ENCODE assay signal across 31 cellular contexts in the genomic region with DNA sequence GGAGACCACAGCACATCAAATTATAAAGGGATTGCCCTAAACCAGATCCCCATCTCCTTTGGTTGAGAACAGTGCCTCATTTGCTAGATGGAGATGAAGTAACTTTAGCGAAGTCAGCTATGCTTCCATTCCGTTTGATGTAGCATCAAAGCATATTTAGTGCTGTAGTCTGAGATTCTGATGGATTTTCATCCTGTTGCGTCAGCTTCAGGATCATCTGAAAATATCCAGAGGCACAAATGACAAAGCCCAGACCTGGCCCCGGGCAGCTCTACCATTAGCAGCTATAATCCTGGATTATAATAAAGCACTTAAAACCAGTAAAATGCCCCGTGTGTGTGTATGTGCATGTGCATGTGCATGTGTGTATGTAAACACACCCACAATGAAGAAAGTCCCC. TPM values are rescaled to one million over a fixed set of nuclear protein-coding genes. Genes with fewer than 3 reads are reported as not detected.
A peak's percentile ranks its signal among the peaks of the same experiment; 100 is the strongest.
DNase-seq lines count a peak whose midpoint lies in the region; ATAC-seq, FAIRE-seq and TF ChIP-seq lines count a peak whose summit lies in the region.
"Had no signal": no experiment of that assay in that cellular context is flagged by ENCODE, and none has a peak within 500 bp of the region (broad histone marks: within the 10 kb centered on the region; RNA-seq: fewer than 3 reads in every experiment).

No MANE protein-coding gene starts in this region.

- H3K9ac ChIP-seq in adipocyte (ENCODE audit: low read length), result no peak overlapping the region

- no peaks in the 10 kb centered on the region for H3K9me3 ChIP-seq in adipocyte (ENCODE audit: control insufficient read depth, low read length)
- H3K9me3 ChIP-seq in mesodermal cell (ENCODE audit: control insufficient read depth, low read length), result no peaks in the 10 kb centered on the region
- H3K9me3 ChIP-seq in Peyer's patch, result no peaks in the 10 kb centered on the region
- H3K9me3 ChIP-seq: A549 had no signal

- peaks cover 100% of the 10 kb centered on the region for H3K36me3 ChIP-seq in adipocyte (ENCODE audit: control insufficient read depth, insufficient read depth, low read length, severe bottlenecking)
- peaks cover 43% of the 10 kb centered on the region for H3K36me3 ChIP-seq in mesodermal cell (ENCODE audit: control insufficient read depth, insufficient read depth, low read length)
- H3K36me3 ChIP-seq in Peyer's patch, result peaks cover 0 to 91% (median 4%) of the 10 kb centered on the region in 3 donors

- 86 to 94% methylated on average over 3 of the region's 5 CpGs for WGBS in mesodermal cell (ENCODE audit: insufficient coverage in 2 of 2), 2 experiments

- no peak for FAIRE-seq in GM12892 (lab: Jason Lieb, UNC)
- FAIRE-seq: A549, endometrium, TTC549 had no signal

- TF ChIP-seq POLR2A in Peyer's patch (IDR thresholded peaks at IDR 0.05) (no peak), GM12892 (IDR thresholded peaks at IDR 0.05; ENCODE audit: low read depth, low read length) (no peak)

- H3K27ac ChIP-seq in mesodermal cell (ENCODE audit: low read depth, low read length, severe bottlenecking), result peak overlapping the region; percentile 77
- no peak overlapping the region for H3K27ac ChIP-seq in Peyer's patch
- H3K27ac ChIP-seq: A549 had no signal

- DNase-seq in AG10803 (ENCODE audit: low read depth) (peak; percentile 36), EH (ENCODE audit: low read depth) (peak; percentile 19), adipocyte (ENCODE audit: low read depth) (peak; percentile 14), Peyer's patch (no peak), GM12892 (ENCODE audit: insufficient read length) (no peak)
- DNase-seq in stimulated activated CD8-positive, alpha-beta memory T cell treated with anti-CD3 and anti-CD28 coated beads, Interleukin-4, amount 100 ng/mL, for 48 hours, result no peak
- DNase-seq: activated CD4-positive, alpha-beta memory T cell treated with anti-CD3 and anti-CD28 coated beads, Interleukin-2, amount 10 ng/mL, durations not matched to agents 7 days and 5 days; activated CD4-positive, CD25-positive, alpha-beta regulatory T cell treated with anti-CD3 and anti-CD28 coated beads, Interleukin-2, amount 50 U/mL, for 72 hours; activated effector memory CD4-positive, alpha-beta T cell treated with anti-CD3 and anti-CD28 coated beads, Interleukin-2, amount 50 U/mL, for 16 hours; activated naive CD8-positive, alpha-beta T cell treated with anti-CD3 and anti-CD28 coated beads, Interleukin-2, amount 10 ng/mL, durations not matched to agents 7 days and 5 days; Calu3; dermis blood vessel endothelial cell; HCEC 1CT; hypothalamus; immature natural killer cell; mesendoderm; NCI-H1092; NCI-H187; NCI-H2171; NCI-H524; SHP77 treated with DMSO at 0.1 percent for 48 hours; stimulated activated CD4-positive, alpha-beta T cell treated with anti-CD3 and anti-CD28 coated beads, Interleukin-4, amount 100 ng/mL, for 4 hours; stimulated activated naive CD4-positive, alpha-beta T cell treated with Interleukin-2 at 50 U/mL for 16 hours had no signal

- TF ChIP-seq CTCF in AG10803 (conservative IDR thresholded peaks at IDR 0.05; ENCODE audit: low read length) (no peak), Peyer's patch (IDR thresholded peaks at IDR 0.05) (no peak)

- H3K4me3 ChIP-seq in AG10803 (ENCODE audit: low read length), result no peak overlapping the region
- H3K4me3 ChIP-seq in adipocyte (ENCODE audit: low read length), result no peak overlapping the region
- no peak overlapping the region for H3K4me3 ChIP-seq in mesodermal cell (ENCODE audit: extremely low read depth, insufficient read depth, low read length, poor library complexity, severe bottlenecking)
- H3K4me3 ChIP-seq in Peyer's patch, result no peak overlapping the region
- H3K4me3 ChIP-seq: A549 had no signal

- ATAC-seq in GM21717 (IDR thresholded peaks at IDR 0.05; ENCODE audit: unreplicated experiment), result no peak
- ATAC-seq: A549, left lobe of liver, Panc1, sciatic nerve had no signal

- H3K27me3 ChIP-seq in adipocyte (replicated peaks; ENCODE audit: control insufficient read depth, insufficient read depth, low read length) (no peaks in the 10 kb centered on the region), Peyer's patch (no peaks in the 10 kb centered on the region)

- H3K4me1 ChIP-seq in adipocyte (ENCODE audit: control insufficient read depth, insufficient read depth, low read length) (peaks cover 7% of the 10 kb centered on the region), mesodermal cell (ENCODE audit: control insufficient read depth, insufficient read depth, low read length, poor library complexity, severe bottlenecking) (no peaks in the 10 kb centered on the region), Peyer's patch (no peaks in the 10 kb centered on the region)

RNA-seq across cellular contexts. Expression of a gene that starts 44.7 kb away (rescaled TPM):
- polyA plus RNA-seq in mesodermal cell (2013, experiment 1 of 2), result 13.4 TPM
- 15.6 TPM for polyA plus RNA-seq in mesodermal cell (2013, experiment 2 of 2)
- total RNA-seq in Peyer's patch, result 100 to 1,000 TPM in 2 of 4 donors, 10 to 100 TPM in 2; 33.8 to 137 (median 93.9) TPM
- 51.5 TPM for polyA plus RNA-seq in GM12892 (2012; ENCODE audit: missing spikeins)

Comparison
In these comparisons a context has a peak if more than half of its experiments do, and no peak if none do; other contexts are left out.
1. DNase-seq: peak in AG10803 (single experiment), EH (single experiment) and adipocyte (single experiment); none in Peyer's patch (0 of 3), stimulated activated CD8-positive, alpha-beta memory T cell treated with anti-CD3 and anti-CD28 coated beads, Interleukin-4, amount 100 ng/mL, for 48 hours (single experiment) and GM12892 (single experiment).